8 cellular contexts compared by ENCODE assay signal in genomic region chr1:25031966-25032667, GRCh38.
DNase-seq lines count a peak whose midpoint lies in the region; ATAC-seq and TF ChIP-seq lines count a peak whose summit lies in the region.

No MANE protein-coding gene starts in this region.

- peak overlapping the region; percentile 92 for H3K9ac ChIP-seq in Loucy (ENCODE audit: low read depth, low read length, poor library complexity, severe bottlenecking)

- H4K20me1 ChIP-seq in DOHH2 (ENCODE audit: control insufficient read depth, insufficient read depth, low read depth, low read length), result no peaks in the 10 kb centered on the region
- H4K20me1 ChIP-seq in Loucy (ENCODE audit: insufficient read depth, low read length, poor library complexity, severe bottlenecking), result no peaks in the 10 kb centered on the region

- peak overlapping the region; percentile 91 for H3K4me2 ChIP-seq in DOHH2 (ENCODE audit: low read length)
- peak overlapping the region; percentile 80 for H3K4me2 ChIP-seq in Loucy (ENCODE audit: low read depth, low read length, poor library complexity, severe bottlenecking)

- TF ChIP-seq CTCF in DOHH2 (IDR thresholded peaks at IDR 0.05; ENCODE audit: low read depth, low read length, poor library complexity, severe bottlenecking) (peak; percentile 31), Loucy (conservative IDR thresholded peaks at IDR 0.05; ENCODE audit: low read length) (peak; percentile 55), left ventricle myocardium inferior (IDR thresholded peaks at IDR 0.05; ENCODE audit: borderline replicate concordance) (no peak), endothelial cell (IDR thresholded peaks at IDR 0.05; ENCODE audit: unreplicated experiment) (no peak)
- no peak for TF ChIP-seq CTCF in activated CD8-positive, alpha-beta T cell treated with anti-CD3 and anti-CD28 coated beads for 36 hours (IDR thresholded peaks at IDR 0.05)

- no peaks in the 10 kb centered on the region for H3K9me3 Mint-ChIP-seq in activated CD8-positive, alpha-beta T cell treated with anti-CD3 and anti-CD28 coated beads for 36 hours
- no peaks in the 10 kb centered on the region for H3K9me3 Mint-ChIP-seq in endothelial cell (ENCODE audit: unreplicated experiment)

- no peak overlapping the region for H2AFZ ChIP-seq in Loucy (ENCODE audit: low read length)

- no peaks in the 10 kb centered on the region for H3K79me2 ChIP-seq in DOHH2 (ENCODE audit: control insufficient read depth, low read length)
- no peaks in the 10 kb centered on the region for H3K79me2 ChIP-seq in Loucy (ENCODE audit: insufficient read depth, low read length)

- H3K4me1 ChIP-seq in DOHH2 (ENCODE audit: control insufficient read depth, low read length) (peaks cover 91% of the 10 kb centered on the region), Loucy (ENCODE audit: insufficient read depth, low read length, poor library complexity, severe bottlenecking) (peaks cover 96% of the 10 kb centered on the region), left ventricle myocardium inferior (no peaks in the 10 kb centered on the region)

- H3K4me1 Mint-ChIP-seq in activated CD8-positive, alpha-beta T cell treated with anti-CD3 and anti-CD28 coated beads for 36 hours (ENCODE audit: low read depth), result peaks cover 84% of the 10 kb centered on the region
- peaks cover 6% of the 10 kb centered on the region for H3K4me1 Mint-ChIP-seq in endothelial cell (ENCODE audit: unreplicated experiment)

- H3K9me2 ChIP-seq in DOHH2 (replicated peaks; ENCODE audit: control insufficient read depth, low read length), result 0 out of 2 replicates have a peak, but pooled peaks cover 2% of the 10 kb centered on the region
- H3K9me2 ChIP-seq in Loucy (replicated peaks; ENCODE audit: low read depth, low read length), result no peaks in the 10 kb centered on the region

- intact Hi-C loops in activated CD8-positive, alpha-beta T cell treated with anti-CD3 and anti-CD28 coated beads for 36 hours (cut with micrococcal nuclease), result loop anchor here (2.0 to 10.0 kb wide), 6 partner anchors 40 to 177 kb away; no protein-coding TSS in a partner anchor
- intact Hi-C loops in left ventricle myocardium inferior (cut with micrococcal nuclease), result no loop called here

- H3K27ac Mint-ChIP-seq in activated CD8-positive, alpha-beta T cell treated with anti-CD3 and anti-CD28 coated beads for 36 hours, result no peak overlapping the region
- H3K27ac Mint-ChIP-seq in endothelial cell (ENCODE audit: unreplicated experiment), result no peak overlapping the region

- H3K27me3 ChIP-seq in DOHH2 (ENCODE audit: control insufficient read depth, low read length), result no peaks in the 10 kb centered on the region
- H3K27me3 ChIP-seq in Loucy (ENCODE audit: insufficient read depth, low read length, poor library complexity, severe bottlenecking), result no peaks in the 10 kb centered on the region
- H3K27me3 ChIP-seq in left ventricle myocardium inferior (ENCODE audit: low read depth), result peaks cover 37% of the 10 kb centered on the region
- H3K27me3 ChIP-seq in H7 (ENCODE audit: control insufficient read depth, insufficient read depth, low read length), result no peaks in the 10 kb centered on the region

- CTCF ChIA-PET in activated CD8-positive, alpha-beta T cell treated with anti-CD3 and anti-CD28 coated beads for 36 hours (lab: Charles Lee), result interaction anchor here (0.7 to 8.6 kb wide), 8 partner anchors 9 to 99 kb away, joined by 3 to 169 read pairs (median 6); no protein-coding TSS in a partner anchor

- H3K4me3 ChIP-seq in DOHH2 (ENCODE audit: low read length) (peak overlapping the region; percentile 68), Loucy (ENCODE audit: low read length, poor library complexity, severe bottlenecking) (peak overlapping the region; percentile 54), left ventricle myocardium inferior (no peak overlapping the region), H7 (ENCODE audit: insufficient read depth, low read depth, low read length) (no peak overlapping the region)

- no peaks in the 10 kb centered on the region for H3K27me3 Mint-ChIP-seq in activated CD8-positive, alpha-beta T cell treated with anti-CD3 and anti-CD28 coated beads for 36 hours
- peaks cover 3% of the 10 kb centered on the region for H3K27me3 Mint-ChIP-seq in endothelial cell (ENCODE audit: unreplicated experiment)

- H3K36me3 ChIP-seq in DOHH2 (ENCODE audit: control insufficient read depth, low read length) (no peaks in the 10 kb centered on the region), Loucy (ENCODE audit: insufficient read depth, low read length) (no peaks in the 10 kb centered on the region), left ventricle myocardium inferior (no peaks in the 10 kb centered on the region), H7 (replicated peaks; ENCODE audit: control insufficient read depth, insufficient read depth, low read length) (no peaks in the 10 kb centered on the region)

- peak overlapping the region; percentile 94 for H3K27ac ChIP-seq in DOHH2 (ENCODE audit: low read depth, low read length)
- no peak overlapping the region for H3K27ac ChIP-seq in left ventricle myocardium inferior (replicated peaks)

- peak; percentile 37 for ATAC-seq in GM19463 (IDR thresholded peaks at IDR 0.05; ENCODE audit: unreplicated experiment)
- peak; percentile 39 for ATAC-seq in activated CD8-positive, alpha-beta T cell treated with anti-CD3 and anti-CD28 coated beads for 36 hours

- H3K9me3 ChIP-seq in DOHH2 (ENCODE audit: control insufficient read depth, insufficient read depth, low read length) (no peaks in the 10 kb centered on the region; the same call in 1 of the 2 replicates), Loucy (ENCODE audit: insufficient read depth, low read depth, low read length) (no peaks in the 10 kb centered on the region), left ventricle myocardium inferior (replicated peaks) (no peaks in the 10 kb centered on the region)

- peaks cover 2% of the 10 kb centered on the region for H3K36me3 Mint-ChIP-seq in activated CD8-positive, alpha-beta T cell treated with anti-CD3 and anti-CD28 coated beads for 36 hours (ENCODE audit: low read depth)
- no peaks in the 10 kb centered on the region for H3K36me3 Mint-ChIP-seq in endothelial cell (ENCODE audit: low read depth, unreplicated experiment)

- peak; percentile 83 for DNase-seq in activated CD8-positive, alpha-beta T cell treated with anti-CD3 and anti-CD28 coated beads for 36 hours
- DNase-seq in left ventricle myocardium inferior (peak; percentile 42), H7 (no peak), superior temporal gyrus (ENCODE audit: extremely low spot score) (no peak), endothelial cell (ENCODE audit: low spot score) (no peak)

- H3K4me3 Mint-ChIP-seq in activated CD8-positive, alpha-beta T cell treated with anti-CD3 and anti-CD28 coated beads for 36 hours, result no peak overlapping the region
- H3K4me3 Mint-ChIP-seq in endothelial cell (ENCODE audit: unreplicated experiment), result no peak overlapping the region

- H3F3A ChIP-seq in DOHH2 (ENCODE audit: control insufficient read depth, insufficient read depth) (peaks cover 30% of the 10 kb centered on the region), Loucy (ENCODE audit: low read depth) (peaks cover 9% of the 10 kb centered on the region; the same call in 1 of the 2 replicates)

- POLR2A ChIA-PET in activated CD8-positive, alpha-beta T cell treated with anti-CD3 and anti-CD28 coated beads for 36 hours (lab: Charles Lee), result interaction anchor here (0.8 to 8.5 kb wide), 14 partner anchors 9 to 288 kb away, joined by 3 to 159 read pairs (median 4); no protein-coding TSS in a partner anchor

Comparison
In these comparisons a context has a peak if more than half of its experiments do, and no peak if none do; other contexts are left out.
1. H3K4me3 ChIP-seq: peak in DOHH2 (single experiment) and Loucy (single experiment); none in left ventricle myocardium inferior (single experiment) and H7 (single experiment).
2. CTCF ChIP-seq: peak in DOHH2 (single experiment) and Loucy (single experiment); none in activated CD8-positive, alpha-beta T cell treated with anti-CD3 and anti-CD28 coated beads for 36 hours (single experiment), left ventricle myocardium inferior (single experiment) and endothelial cell (single experiment).
3. DNase-seq: peak in activated CD8-positive, alpha-beta T cell treated with anti-CD3 and anti-CD28 coated beads for 36 hours (single experiment) and left ventricle myocardium inferior (single experiment); none in H7 (single experiment), superior temporal gyrus (single experiment) and endothelial cell (single experiment).